ENCODE assay signal across 9 cellular contexts in genomic region chr14:34711169-34711568, GRCh38. TPM values are rescaled to one million over a fixed set of nuclear protein-coding genes. Genes with fewer than 3 reads are reported as not detected.
A peak's percentile ranks its signal among the peaks of the same experiment; 100 is the strongest.
DNase-seq lines count a peak whose midpoint lies in the region; ATAC-seq and TF ChIP-seq lines count a peak whose summit lies in the region.
"Had no signal": no experiment of that assay in that cellular context is flagged by ENCODE, and none has a peak within 500 bp of the region (broad histone marks: within the 10 kb centered on the region; RNA-seq: fewer than 3 reads in every experiment).

No MANE protein-coding gene starts in this region.

- no peak overlapping the region for H3K9ac ChIP-seq in SU-DHL-6 (ENCODE audit: low read length)

- H3K9me3 ChIP-seq in SU-DHL-6 (ENCODE audit: insufficient read depth, low read length), result no peaks in the 10 kb centered on the region

- TF ChIP-seq CTCF in SU-DHL-6 (IDR thresholded peaks at IDR 0.05; ENCODE audit: insufficient read depth, low read length, poor library complexity, severe bottlenecking), result no peak

- peaks cover 10% of the 10 kb centered on the region; the same call in 1 of the 2 replicates for H3K36me3 ChIP-seq in SU-DHL-6 (ENCODE audit: low read length)

- H3K9me2 ChIP-seq in SU-DHL-6 (replicated peaks; ENCODE audit: insufficient read depth, low read length), result no peaks in the 10 kb centered on the region

- no peak overlapping the region for H3K27ac ChIP-seq in SU-DHL-6 (ENCODE audit: low read depth, low read length)

- no peaks in the 10 kb centered on the region for H3K79me2 ChIP-seq in SU-DHL-6 (ENCODE audit: insufficient read depth, low read length)

- H3K4me2 ChIP-seq in SU-DHL-6 (ENCODE audit: low read depth, low read length, poor library complexity, severe bottlenecking), result peak overlapping the region; percentile 31

- no peak overlapping the region for H2AFZ ChIP-seq in SU-DHL-6 (ENCODE audit: low read depth, low read length, severe bottlenecking)

- H3F3A ChIP-seq in SU-DHL-6 (ENCODE audit: insufficient read depth), result peaks cover 9% of the 10 kb centered on the region

- DNase-seq in kidney glomerular epithelial cell (lab: John Stamatoyannopoulos, UW) (peak; percentile 67), dermis blood vessel endothelial cell (no peak)
- DNase-seq in stimulated activated CD4-positive, alpha-beta T cell treated with anti-CD3 and anti-CD28 coated beads, Interleukin-4, amount 100 ng/mL, for 24 hours, result no peak
- DNase-seq in activated CD8-positive, alpha-beta memory T cell treated with anti-CD3 and anti-CD28 coated beads, Interleukin-2, amount 50 U/mL, for 4 hours, result no peak

- H3K4me3 ChIP-seq in SU-DHL-6 (ENCODE audit: insufficient read depth, low read length, poor library complexity, severe bottlenecking), result no peak overlapping the region
- H3K4me3 ChIP-seq: lung had no signal

- ATAC-seq in GM18858 (IDR thresholded peaks at IDR 0.05; ENCODE audit: unreplicated experiment) (peak; percentile 60), HG03439 (IDR thresholded peaks at IDR 0.05; ENCODE audit: unreplicated experiment) (peak; percentile 47), HG02970 (IDR thresholded peaks at IDR 0.05; ENCODE audit: low FRiP score, unreplicated experiment) (no peak)

- H4K20me1 ChIP-seq in SU-DHL-6 (ENCODE audit: low read depth, low read length), result no peaks in the 10 kb centered on the region

- H3K27me3 ChIP-seq in SU-DHL-6 (ENCODE audit: low read length), result no peaks in the 10 kb centered on the region

RNA-seq across cellular contexts. Expression of gene CFL2, which starts 3.2 kb away (rescaled TPM):
- 44.9 and 135 TPM in 2 replicates for total RNA-seq in dermis blood vessel endothelial cell
